18 cellular contexts compared by ENCODE assay signal in the genomic region with DNA sequence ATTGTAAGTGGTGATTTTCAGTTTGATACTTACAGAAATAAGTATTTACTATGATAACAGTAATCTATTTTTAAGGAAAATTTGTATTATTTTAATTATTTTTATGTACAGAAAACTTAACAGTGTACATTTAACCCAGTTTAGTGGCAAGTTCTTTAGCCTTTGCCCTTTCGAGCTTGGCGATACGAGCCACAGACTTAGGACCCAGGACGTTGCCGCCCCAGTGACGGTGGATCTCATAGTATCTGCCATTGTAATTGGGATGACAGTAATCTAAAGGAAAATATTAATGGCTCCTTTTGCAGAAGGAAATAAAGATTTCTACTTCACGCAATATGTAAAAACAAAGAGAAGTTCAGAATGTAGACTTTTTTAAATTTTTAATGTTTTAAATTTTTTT. TPM values are rescaled to one million over a fixed set of nuclear protein-coding genes. Genes with fewer than 3 reads are reported as not detected.
DNase-seq lines count a peak whose midpoint lies in the region; ATAC-seq and TF ChIP-seq lines count a peak whose summit lies in the region.
"Had no signal": no experiment of that assay in that cellular context is flagged by ENCODE, and none has a peak within 500 bp of the region (broad histone marks: within the 10 kb centered on the region; RNA-seq: fewer than 3 reads in every experiment).

No MANE protein-coding gene starts in this region.

- H3K36me3 ChIP-seq in CD8-positive, alpha-beta T cell (ENCODE audit: insufficient read depth, low read length) = no peaks in the 10 kb centered on the region
- H3K36me3 ChIP-seq: BE2C had no signal

- no peak for TF ChIP-seq CTCF in CD8-positive, alpha-beta T cell (IDR thresholded peaks at IDR 0.05)
- TF ChIP-seq CTCF in WTC11 (IDR thresholded peaks at IDR 0.05) = no peak

- peaks cover 36% of the 10 kb centered on the region for H3K4me1 Mint-ChIP-seq in activated naive CD8-positive, alpha-beta T cell (ENCODE audit: low read depth)
- H3K4me1 Mint-ChIP-seq in activated naive CD8-positive, alpha-beta T cell treated with anti-CD3 and anti-CD28 coated beads for 36 hours = peaks cover 26% of the 10 kb centered on the region
- peaks cover 31% of the 10 kb centered on the region for H3K4me1 Mint-ChIP-seq in CD8-positive, alpha-beta T cell (ENCODE audit: low read depth)
- H3K4me1 Mint-ChIP-seq in WTC11 = peaks cover 13% of the 10 kb centered on the region

- H3K9me3 Mint-ChIP-seq in activated naive CD8-positive, alpha-beta T cell (ENCODE audit: low read depth) = no peaks in the 10 kb centered on the region
- H3K9me3 Mint-ChIP-seq in activated naive CD8-positive, alpha-beta T cell treated with anti-CD3 and anti-CD28 coated beads for 36 hours = no peaks in the 10 kb centered on the region
- H3K9me3 Mint-ChIP-seq in CD8-positive, alpha-beta T cell = no peaks in the 10 kb centered on the region
- no peaks in the 10 kb centered on the region for H3K9me3 Mint-ChIP-seq in WTC11
- H3K9me3 Mint-ChIP-seq: CD14-positive monocyte; CD4-positive, alpha-beta memory T cell had no signal

- H3K27ac ChIP-seq in CD8-positive, alpha-beta T cell (ENCODE audit: low read depth, low read length) = no peak overlapping the region
- H3K27ac ChIP-seq: BLaER1 had no signal

- no peaks in the 10 kb centered on the region for H3K27me3 Mint-ChIP-seq in activated naive CD8-positive, alpha-beta T cell
- no peaks in the 10 kb centered on the region for H3K27me3 Mint-ChIP-seq in activated naive CD8-positive, alpha-beta T cell treated with anti-CD3 and anti-CD28 coated beads for 36 hours
- H3K27me3 Mint-ChIP-seq in CD8-positive, alpha-beta T cell (ENCODE audit: low read depth) = no peaks in the 10 kb centered on the region
- H3K27me3 Mint-ChIP-seq in WTC11 (ENCODE audit: low read depth) = peaks cover 13% of the 10 kb centered on the region
- H3K27me3 Mint-ChIP-seq: CD4-positive, alpha-beta memory T cell; CD4-positive, CD25-positive, alpha-beta regulatory T cell had no signal

- H3K36me3 Mint-ChIP-seq in activated naive CD8-positive, alpha-beta T cell = no peaks in the 10 kb centered on the region
- no peaks in the 10 kb centered on the region for H3K36me3 Mint-ChIP-seq in activated naive CD8-positive, alpha-beta T cell treated with anti-CD3 and anti-CD28 coated beads for 36 hours
- peaks cover 2% of the 10 kb centered on the region for H3K36me3 Mint-ChIP-seq in CD8-positive, alpha-beta T cell
- H3K36me3 Mint-ChIP-seq in WTC11 = no peaks in the 10 kb centered on the region
- H3K36me3 Mint-ChIP-seq: CD4-positive, CD25-positive, alpha-beta regulatory T cell had no signal

- peak overlapping the region; percentile 38 for H3K27ac Mint-ChIP-seq in activated naive CD8-positive, alpha-beta T cell
- no peak overlapping the region for H3K27ac Mint-ChIP-seq in activated naive CD8-positive, alpha-beta T cell treated with anti-CD3 and anti-CD28 coated beads for 36 hours
- peak overlapping the region; percentile 16 for H3K27ac Mint-ChIP-seq in CD8-positive, alpha-beta T cell
- no peak overlapping the region for H3K27ac Mint-ChIP-seq in WTC11
- H3K27ac Mint-ChIP-seq: CD14-positive monocyte had no signal

- peaks cover 30% of the 10 kb centered on the region for H3K4me1 ChIP-seq in CD8-positive, alpha-beta T cell (ENCODE audit: insufficient read depth, low read length)
- H3K4me1 ChIP-seq: BE2C, Caco-2 had no signal

- H3K4me3 Mint-ChIP-seq in activated naive CD8-positive, alpha-beta T cell = no peak overlapping the region
- H3K4me3 Mint-ChIP-seq in activated naive CD8-positive, alpha-beta T cell treated with anti-CD3 and anti-CD28 coated beads for 36 hours = no peak overlapping the region
- H3K4me3 Mint-ChIP-seq in CD8-positive, alpha-beta T cell = no peak overlapping the region
- H3K4me3 Mint-ChIP-seq in WTC11 = no peak overlapping the region
- H3K4me3 Mint-ChIP-seq: CD14-positive monocyte; CD4-positive, alpha-beta memory T cell had no signal

- ATAC-seq in CD8-positive, alpha-beta T cell = no peak
- ATAC-seq in WTC11 = no peak
- no peak for ATAC-seq in GM18907 (IDR thresholded peaks at IDR 0.05; ENCODE audit: unreplicated experiment)

- H3K27me3 ChIP-seq in CD8-positive, alpha-beta T cell (ENCODE audit: insufficient read depth, low read length) = no peaks in the 10 kb centered on the region
- H3K27me3 ChIP-seq: BE2C, BLaER1 had no signal

- H3K4me3 ChIP-seq in CD8-positive, alpha-beta T cell (ENCODE audit: low read depth, low read length) = no peak overlapping the region
- H3K4me3 ChIP-seq: BLaER1 had no signal

- POLR2A ChIA-PET in CD8-positive, alpha-beta T cell (lab: Charles Lee) = interaction anchor here (0.7 kb wide), 1 partner anchor 22 kb away, joined by 5 read pairs; no protein-coding TSS in a partner anchor
- POLR2A ChIA-PET in WTC11 (lab: Charles Lee) = no interaction called here

- H3K9me3 ChIP-seq in CD8-positive, alpha-beta T cell (ENCODE audit: low read length) = no peaks in the 10 kb centered on the region
- H3K9me3 ChIP-seq: BE2C, BLaER1, Caco-2 had no signal

- CTCF ChIA-PET in CD8-positive, alpha-beta T cell (lab: Charles Lee) = no interaction called here
- CTCF ChIA-PET in WTC11 (lab: Charles Lee) = interaction anchor here (0.6 kb wide), 1 partner anchor 1038 kb away, joined by 3 read pairs; no protein-coding TSS in a partner anchor

- intact Hi-C loops in CD8-positive, alpha-beta T cell (cut with DNase I, micrococcal nuclease) = loop anchor here (2.0 to 10.0 kb wide), 2 partner anchors 15 to 55 kb away; no protein-coding TSS in a partner anchor

- no peak for DNase-seq in activated naive CD8-positive, alpha-beta T cell treated with anti-CD3 and anti-CD28 coated beads for 36 hours
- no peak for DNase-seq in CD8-positive, alpha-beta T cell
- DNase-seq in WTC11 (ENCODE audit: low spot score) = no peak
- DNase-seq in OCI-M2 (lab: John Stamatoyannopoulos, UW; ENCODE audit: unreplicated experiment) = no peak
- DNase-seq: 8988T; ACHN; BE2C; C1 segment of cervical spinal cord; Caco-2; Calu3; CD4-positive, alpha-beta memory T cell; CD4-positive, CD25-positive, alpha-beta regulatory T cell; DMS79 treated with DMSO at 0.1 percent for 48 hours; GF-D8 had no signal

TF ChIP-seq in WTC11, 78 proteins besides CTCF, POLR2A, EP300 and RAD21:
- no peak for TF ChIP-seq ZNF232 (CRISPR knock-in tag; IDR thresholded peaks at IDR 0.05)
- TF ChIP-seq ZNF317 (CRISPR knock-in tag; IDR thresholded peaks at IDR 0.05; ENCODE audit: borderline replicate concordance, low read depth) = peak; percentile 72; the same call in 1 of the 2 replicates

RNA-seq across cellular contexts. Expression of a gene that starts 5.2 kb away (rescaled TPM):
- total RNA-seq in activated naive CD8-positive, alpha-beta T cell treated with anti-CD3 and anti-CD28 coated beads for 36 hours = 10 to 100 TPM; 31.6 to 34.7 TPM
- total RNA-seq in CD8-positive, alpha-beta T cell = 100 to 1,000 TPM; 119 to 120 TPM
- 25.4 to 40.9 TPM (median 29.1 TPM) in 3 replicates for total RNA-seq in WTC11 (2021)

Comparison
In these comparisons a context has a peak if more than half of its experiments do, and no peak if none do; other contexts are left out.
1. H3K27ac Mint-ChIP-seq: peak in activated naive CD8-positive, alpha-beta T cell (single experiment) and CD8-positive, alpha-beta T cell (single experiment); none in activated naive CD8-positive, alpha-beta T cell treated with anti-CD3 and anti-CD28 coated beads for 36 hours (single experiment) and WTC11 (single experiment).